In the genomic region with DNA sequence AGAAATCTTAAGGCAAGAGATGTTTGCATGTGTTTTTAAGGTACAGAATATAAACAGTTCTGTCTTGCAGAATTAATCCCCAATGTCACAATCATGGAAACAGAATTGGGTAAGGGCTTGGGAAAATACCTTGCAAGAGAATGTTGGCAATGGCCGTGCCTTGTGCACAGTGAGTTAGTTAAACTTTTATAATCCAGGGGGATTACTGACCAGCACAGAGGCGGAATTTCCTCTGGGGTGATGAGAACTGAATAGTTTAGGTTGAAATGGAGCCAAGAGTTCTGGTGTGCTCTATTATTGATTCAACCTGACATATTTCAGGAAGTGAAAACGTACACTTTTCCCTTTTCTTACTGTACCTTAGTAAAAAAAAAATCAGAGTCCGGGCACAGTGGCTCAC, we compare ENCODE assay signal across 30 cellular contexts. TPM values are rescaled to one million over a fixed set of nuclear protein-coding genes. Genes with fewer than 3 reads are reported as not detected.
DNase-seq lines count a peak whose midpoint lies in the region; FAIRE-seq and TF ChIP-seq lines count a peak whose summit lies in the region.
"Had no signal": no experiment of that assay in that cellular context is flagged by ENCODE, and none has a peak within 500 bp of the region (broad histone marks: within the 10 kb centered on the region; RNA-seq: fewer than 3 reads in every experiment).

No MANE protein-coding gene starts in this region.

- TF ChIP-seq CTCF in C4-2B (conservative IDR thresholded peaks at IDR 0.05): no peak
- no peak for TF ChIP-seq CTCF in bronchial epithelial cell (IDR thresholded peaks at IDR 0.05; ENCODE audit: insufficient read depth, low read length, severe bottlenecking)
- TF ChIP-seq CTCF in fibroblast of mammary gland (conservative IDR thresholded peaks at IDR 0.05; ENCODE audit: control insufficient read depth, insufficient read depth, low read depth, low read length): no peak
- no peak for TF ChIP-seq CTCF in mesothelial cell of epicardium (IDR thresholded peaks at IDR 0.05; ENCODE audit: unreplicated experiment)

- FAIRE-seq in bronchial epithelial cell (lab: Jason Lieb, UNC): no peak
- FAIRE-seq: D721Med, keratinocyte had no signal

- H3K27me3 ChIP-seq in bronchial epithelial cell (ENCODE audit: control insufficient read depth, insufficient read depth, low read length): no peaks in the 10 kb centered on the region
- H3K27me3 ChIP-seq: BLaER1 treated with 17β-estradiol and CSF1 and Interleukin-3, amounts not matched to agents 10 nM and 100 nM; stomach had no signal

- peak overlapping the region; percentile 32 for H3K27ac Mint-ChIP-seq in mesothelial cell of epicardium
- H3K27ac Mint-ChIP-seq: activated naive CD4-positive, alpha-beta T cell treated with anti-CD3 and anti-CD28 coated beads, Interleukin-2, amount 10 ng/mL, durations not matched to agents 7 days and 5 days; effector memory CD8-positive, alpha-beta T cell had no signal

- H3K4me3 ChIP-seq in bronchial epithelial cell (ENCODE audit: low read depth, low read length): no peak overlapping the region
- no peak overlapping the region for H3K4me3 ChIP-seq in fibroblast of mammary gland (ENCODE audit: control insufficient read depth, low read depth, low read length)
- H3K4me3 ChIP-seq: BLaER1 treated with 17β-estradiol and CSF1 and Interleukin-3, amounts not matched to agents 10 nM and 100 nM; lower lobe of right lung; stomach had no signal

- H3K27ac ChIP-seq in C4-2B: peak overlapping the region; percentile 66
- H3K27ac ChIP-seq: BLaER1 treated with 17β-estradiol and CSF1 and Interleukin-3, amounts not matched to agents 10 nM and 100 nM; lower lobe of right lung; stomach had no signal

- intact Hi-C loops in cardiac septum (cut with DNase I): no loop called here

- DNase-seq in bronchial epithelial cell (ENCODE audit: low read depth): peak; percentile 16
- DNase-seq in fibroblast of mammary gland (ENCODE audit: low read depth): peak; percentile 28
- DNase-seq in mesothelial cell of epicardium (ENCODE audit: low spot score in 2 of 2, unreplicated experiment in 2 of 2): no peak
- DNase-seq in stimulated activated CD8-positive, alpha-beta memory T cell treated with anti-CD3 and anti-CD28 coated beads, Interleukin-4, amount 100 ng/mL, for 48 hours: no peak
- no peak for DNase-seq in NCI-H69 (lab: John Stamatoyannopoulos, UW)
- DNase-seq in cardiac septum (ENCODE audit: low spot score): no peak
- DNase-seq in D341Med (ENCODE audit: low spot score): no peak
- DNase-seq: activated CD4-positive, alpha-beta T cell treated with anti-CD3 and anti-CD28 coated beads for 1 hour; activated naive CD4-positive, alpha-beta T cell treated with anti-CD3 and anti-CD28 coated beads, Interleukin-2, amount 10 ng/mL, durations not matched to agents 7 days and 5 days; activated T-cell treated with anti-CD3 and anti-CD28 coated beads, Interleukin-2, amount 50 U/mL, for 48 hours; aorta; cerebellar nuclear complex; effector memory CD8-positive, alpha-beta T cell; foreskin melanocyte; hypothalamus; Kasumi-1; lower lobe of right lung; NCI-H1048; NCI-H1930; NCI-H2227 treated with DMSO at 0.1 percent for 48 hours; NCI-H774; stimulated activated CD4-positive, alpha-beta T cell treated with anti-CD3 and anti-CD28 coated beads, Interleukin-12 subunit alpha, Interleukin-12 subunit beta, amount 100 ng/mL, for 4 hours; stimulated activated CD4-positive, alpha-beta T cell treated with anti-CD3 and anti-CD28 coated beads, Interleukin-4, amount 100 ng/mL, for 4 hours; stomach; trophoblast cell had no signal

- no peak overlapping the region for H3K4me3 Mint-ChIP-seq in mesothelial cell of epicardium
- H3K4me3 Mint-ChIP-seq: activated naive CD4-positive, alpha-beta T cell treated with anti-CD3 and anti-CD28 coated beads, Interleukin-2, amount 10 ng/mL, durations not matched to agents 7 days and 5 days; effector memory CD8-positive, alpha-beta T cell had no signal

- no peaks in the 10 kb centered on the region for H3K27me3 Mint-ChIP-seq in mesothelial cell of epicardium (ENCODE audit: low read depth)

- no peaks in the 10 kb centered on the region for H3K36me3 ChIP-seq in bronchial epithelial cell (ENCODE audit: control insufficient read depth, insufficient read depth, low read length)
- H3K36me3 ChIP-seq: lower lobe of right lung had no signal

- H3K9me3 Mint-ChIP-seq in mesothelial cell of epicardium: no peaks in the 10 kb centered on the region

- H3K36me3 Mint-ChIP-seq in mesothelial cell of epicardium: peaks cover 23% of the 10 kb centered on the region

- peaks cover 31% of the 10 kb centered on the region for H3K4me1 Mint-ChIP-seq in mesothelial cell of epicardium
- H3K4me1 Mint-ChIP-seq: activated naive CD4-positive, alpha-beta T cell treated with anti-CD3 and anti-CD28 coated beads, Interleukin-2, amount 10 ng/mL, durations not matched to agents 7 days and 5 days had no signal

RNA-seq across cellular contexts. Expression of gene TNFSF15, which starts 19.6 kb away (rescaled TPM):
- total RNA-seq in bronchial epithelial cell: under 0.01 TPM in 1 of 2 replicates, not detected in the other
- total RNA-seq in mesothelial cell of epicardium: 11.7 to 12.2 TPM (median 12.2 TPM) in 3 replicates
- 0.03 TPM for total RNA-seq in cardiac septum
- total RNA-seq: A673 had no signal

Comparison
In these comparisons a context has a peak if more than half of its experiments do, and no peak if none do; other contexts are left out.
1. DNase-seq: peak in bronchial epithelial cell (single experiment) and fibroblast of mammary gland (single experiment); none in mesothelial cell of epicardium (0 of 2), stimulated activated CD8-positive, alpha-beta memory T cell treated with anti-CD3 and anti-CD28 coated beads, Interleukin-4, amount 100 ng/mL, for 48 hours (single experiment), NCI-H69 (single experiment), cardiac septum (single experiment) and D341Med (single experiment).
2. RNA of gene TNFSF15, which starts 19.6 kb away (total RNA-seq): 11.7 to 12.2 TPM in mesothelial cell of epicardium; 0.03 TPM in cardiac septum (single experiment) and under 0.01 TPM in bronchial epithelial cell; every median in the first group is over 10 times any median in the second.